In genomic region chr12:52056801-52057613, GRCh38 we compare ENCODE assay signal across 14 cellular contexts. TPM values are rescaled to one million over a fixed set of nuclear protein-coding genes. Genes with fewer than 3 reads are reported as not detected.
DNase-seq lines count a peak whose midpoint lies in the region; ATAC-seq and TF ChIP-seq lines count a peak whose summit lies in the region.
"Had no signal": no experiment of that assay in that cellular context is flagged by ENCODE, and none has a peak within 500 bp of the region (broad histone marks: within the 10 kb centered on the region; RNA-seq: fewer than 3 reads in every experiment).

No MANE protein-coding gene starts in this region.

- H3K4me3 Mint-ChIP-seq in neural crest cell: peak overlapping the region; percentile 31

- H3K9me3 Mint-ChIP-seq in neural crest cell: no peaks in the 10 kb centered on the region

- ATAC-seq in HG03432 (IDR thresholded peaks at IDR 0.05; ENCODE audit: unreplicated experiment): no peak
- no peak for ATAC-seq in HG03039 (IDR thresholded peaks at IDR 0.05; ENCODE audit: unreplicated experiment)
- no peak for ATAC-seq in GM19328 (IDR thresholded peaks at IDR 0.05; ENCODE audit: unreplicated experiment)

- H3K27ac Mint-ChIP-seq in neural crest cell (ENCODE audit: unreplicated experiment): peak overlapping the region; percentile 50

- H3K4me1 Mint-ChIP-seq in neural crest cell: peaks cover 27% of the 10 kb centered on the region

- no peaks in the 10 kb centered on the region for H3K27me3 Mint-ChIP-seq in neural crest cell (ENCODE audit: low read depth)

- H3K36me3 Mint-ChIP-seq in neural crest cell (ENCODE audit: low read depth): no peaks in the 10 kb centered on the region

- no peak for TF ChIP-seq CTCF in neural crest cell (conservative IDR thresholded peaks at IDR 0.05)

- peak; percentile 19 for DNase-seq in stimulated activated CD8-positive, alpha-beta memory T cell treated with anti-CD3 and anti-CD28 coated beads, Interleukin-15, amount 100 ng/mL, for 1 hour (ENCODE audit: low read depth)
- DNase-seq in stimulated activated CD8-positive, alpha-beta memory T cell treated with anti-CD3 and anti-CD28 coated beads, Interleukin-4, amount 100 ng/mL, for 48 hours: no peak
- DNase-seq in cerebellum (ENCODE audit: low spot score) (peak; percentile 68), neural crest cell (ENCODE audit: low read depth, low spot score) (no peak)
- no peak for DNase-seq in activated CD4-positive, alpha-beta T cell treated with anti-CD3 and anti-CD28 coated beads for 48 hours
- DNase-seq: activated naive CD4-positive, alpha-beta T cell treated with anti-CD3 and anti-CD28 coated beads, Interleukin-2, amount 50 U/mL, for 16 hours; BE2C; hippocampal formation; NCI-H1694; NCI-H524 treated with DMSO at 0.1 percent for 48 hours; stimulated activated CD4-positive, alpha-beta T cell treated with anti-CD3 and anti-CD28 coated beads, Interleukin-2, amount 100 ng/mL, for 48 hours had no signal

RNA-seq across cellular contexts. Expression of gene NR4A1, which starts 5.8 kb away (rescaled TPM):
- total RNA-seq in cerebellum (2.4 TPM), neural crest cell (51.0 and 52.8 TPM in 2 replicates)

RNA-seq across cellular contexts. Expression of gene ATG101, which starts 12.8 kb away (rescaled TPM):
- total RNA-seq in cerebellum (12.8 TPM), neural crest cell (32.1 and 34.3 TPM in 2 replicates)

RNA-seq across cellular contexts. Expression of gene SMIM41, which starts 22.5 kb away (rescaled TPM):
- total RNA-seq in cerebellum: 0.18 TPM
- total RNA-seq in neural crest cell: not detected in 2 replicates

RNA-seq across cellular contexts. Expression of gene TAMALIN, which starts 50.3 kb away (rescaled TPM):
- total RNA-seq in cerebellum: 5.4 TPM
- total RNA-seq in neural crest cell: 23.2 and 24.2 TPM in 2 replicates

Comparison
In these comparisons a context has a peak if more than half of its experiments do, and no peak if none do; other contexts are left out.
1. DNase-seq: peak in stimulated activated CD8-positive, alpha-beta memory T cell treated with anti-CD3 and anti-CD28 coated beads, Interleukin-15, amount 100 ng/mL, for 1 hour (single experiment) and cerebellum (single experiment); none in stimulated activated CD8-positive, alpha-beta memory T cell treated with anti-CD3 and anti-CD28 coated beads, Interleukin-4, amount 100 ng/mL, for 48 hours (single experiment), neural crest cell (single experiment) and activated CD4-positive, alpha-beta T cell treated with anti-CD3 and anti-CD28 coated beads for 48 hours (single experiment).
2. RNA of gene NR4A1, which starts 5.8 kb away (total RNA-seq): 51.0 to 52.8 TPM in neural crest cell; 2.4 TPM in cerebellum (single experiment); every median in the first group is over 10 times any median in the second.